9 cellular contexts compared by ENCODE assay signal in genomic region chr17:63646492-63646815, GRCh38. TPM values are rescaled to one million over a fixed set of nuclear protein-coding genes. Genes with fewer than 3 reads are reported as not detected.
DNase-seq lines count a peak whose midpoint lies in the region; ATAC-seq and TF ChIP-seq lines count a peak whose summit lies in the region.
"Had no signal": no experiment of that assay in that cellular context is flagged by ENCODE, and none has a peak within 500 bp of the region (broad histone marks: within the 10 kb centered on the region; RNA-seq: fewer than 3 reads in every experiment).

No MANE protein-coding gene starts in this region.

- no peak for TF ChIP-seq CTCF in GM10248 (IDR thresholded peaks at IDR 0.05; ENCODE audit: control extremely low read depth, extremely low read depth, low read depth, missing control alignments)

- no peak overlapping the region for H3K27ac Mint-ChIP-seq in T-helper 17 cell

- no peaks in the 10 kb centered on the region for H3K27me3 Mint-ChIP-seq in T-helper 17 cell

- peak; percentile 77 for ATAC-seq in GM19372 (IDR thresholded peaks at IDR 0.05; ENCODE audit: low read depth, unreplicated experiment)
- peak; percentile 79 for ATAC-seq in HG03064 (IDR thresholded peaks at IDR 0.05; ENCODE audit: low read depth, unreplicated experiment)
- ATAC-seq in T-helper 17 cell = peak; percentile 25
- no peak for ATAC-seq in GM19324 (IDR thresholded peaks at IDR 0.05; ENCODE audit: low FRiP score, unreplicated experiment)

- no peak overlapping the region for H3K4me3 Mint-ChIP-seq in T-helper 17 cell

- peaks cover 15% of the 10 kb centered on the region for H3K4me1 Mint-ChIP-seq in T-helper 17 cell

- POLR2A ChIA-PET in GM10248 (lab: Yijun Ruan, JAX) = no interaction called here

- H3K9me3 ChIP-seq in T-helper 17 cell (ENCODE audit: control insufficient read depth, low read length, poor library complexity, severe bottlenecking) = no peaks in the 10 kb centered on the region

- DNase-seq in GM10248 (ENCODE audit: extremely low spot score) (peak; percentile 67), T-helper 17 cell (no peak), HuH-7 (ENCODE audit: low spot score) (no peak), NCI-H2227 treated with DMSO at 0.1 percent for 48 hours (lab: John Stamatoyannopoulos, UW) (no peak)
- no peak for DNase-seq in activated CD8-positive, alpha-beta memory T cell treated with anti-CD3 and anti-CD28 coated beads, Interleukin-2, amount 50 U/mL, for 4 hours
- DNase-seq: NCI-H82 had no signal

- H3K36me3 Mint-ChIP-seq in T-helper 17 cell (ENCODE audit: low read depth) = peaks cover 6% of the 10 kb centered on the region

- CTCF ChIA-PET in GM10248 (lab: Yijun Ruan, JAX) = interaction anchor here (0.9 to 1.6 kb wide), 6 partner anchors 8 to 221 kb away, joined by 3 to 6 read pairs (median 4); partner anchors contain the start of gene MAP3K3

RNA-seq across cellular contexts. Expression of gene MAP3K3, which starts 24.2 kb away (rescaled TPM):
- total RNA-seq in T-helper 17 cell = 10 to 100 TPM; 74.1 to 85.0 TPM

RNA-seq across cellular contexts. Expression of gene TACO1, which starts 45.8 kb away (rescaled TPM):
- 10 to 100 TPM; 11.0 to 11.8 TPM for total RNA-seq in T-helper 17 cell

RNA-seq across cellular contexts. Expression of gene LIMD2, which starts 53.5 kb away (rescaled TPM):
- total RNA-seq in T-helper 17 cell = 100 to 1,000 TPM; 451 to 473 TPM
